Comparison of ENCODE assay signal across 2 cellular contexts in the genomic region with DNA sequence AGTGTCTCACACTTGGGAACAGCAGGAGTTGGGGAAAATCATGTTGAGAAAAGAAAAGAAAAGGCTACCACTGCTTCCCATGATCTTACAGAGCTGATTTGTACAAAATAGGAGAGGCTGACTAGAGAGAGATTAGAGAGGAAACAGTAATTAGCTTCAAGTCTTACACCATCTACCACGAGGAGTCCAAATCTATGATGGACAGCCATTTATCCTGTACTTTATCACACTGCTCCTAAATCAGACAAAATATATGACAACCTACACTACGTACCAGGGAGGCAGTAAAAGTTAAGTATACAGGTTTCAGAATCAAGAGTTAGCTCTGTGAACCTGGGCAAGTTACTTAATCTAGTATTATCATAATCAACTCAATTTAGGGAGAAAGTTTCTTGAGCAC.
TF ChIP-seq lines count a peak whose summit lies in the region.

No MANE protein-coding gene starts in this region.

TF ChIP-seq in GM12878, 131 proteins besides CTCF, POLR2A, EP300 and RAD21:
- TF ChIP-seq MEF2A (IDR thresholded peaks at IDR 0.05; ENCODE audit: insufficient read depth, low read depth, low read length) (no peak), HCFC1 (IDR thresholded peaks at IDR 0.05; ENCODE audit: low read length) (no peak), EZH2 (IDR thresholded peaks at IDR 0.05; ENCODE audit: borderline replicate concordance, control insufficient read depth, low read depth, low read length) (no peak), TBL1XR1 (IDR thresholded peaks at IDR 0.05; ENCODE audit: low read depth, low read length) (no peak), PBX3 (IDR thresholded peaks at IDR 0.05; ENCODE audit: insufficient replicate concordance, low read depth, low read length) (no peak), IKZF2 (IDR thresholded peaks at IDR 0.05) (no peak), ZNF622 (IDR thresholded peaks at IDR 0.05) (no peak), CHD2 (IDR thresholded peaks at IDR 0.05; ENCODE audit: borderline replicate concordance, low read depth, low read length) (no peak), CHD1 (IDR thresholded peaks at IDR 0.05; ENCODE audit: low read depth, low read length) (no peak), BHLHE40 (IDR thresholded peaks at IDR 0.05; ENCODE audit: borderline replicate concordance in 1 of 2, low read depth in 2 of 2, low read length in 1 of 2) (no peak), TCF7 (IDR thresholded peaks at IDR 0.05; ENCODE audit: borderline replicate concordance) (no peak), CEBPZ (IDR thresholded peaks at IDR 0.05; ENCODE audit: low read depth, low read length) (no peak), CBX3 (IDR thresholded peaks at IDR 0.05; ENCODE audit: borderline replicate concordance, low read depth) (no peak), SREBF2 (IDR thresholded peaks at IDR 0.05; ENCODE audit: low read length) (no peak), KAT2A (conservative IDR thresholded peaks at IDR 0.05; ENCODE audit: control insufficient read depth, low read depth, low read length) (no peak), CREM (IDR thresholded peaks at IDR 0.05; ENCODE audit: low read depth) (no peak)
- TF ChIP-seq, protein P1, sequence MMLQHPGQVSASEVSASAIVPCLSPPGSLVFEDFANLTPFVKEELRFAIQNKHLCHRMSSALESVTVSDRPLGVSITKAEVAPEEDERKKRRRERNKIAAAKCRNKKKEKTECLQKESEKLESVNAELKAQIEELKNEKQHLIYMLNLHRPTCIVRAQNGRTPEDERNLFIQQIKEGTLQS (IDR thresholded peaks at IDR 0.05; ENCODE audit: borderline replicate concordance, extremely low read depth, low read depth, low read length), result no peak
- TF ChIP-seq, protein P2, sequence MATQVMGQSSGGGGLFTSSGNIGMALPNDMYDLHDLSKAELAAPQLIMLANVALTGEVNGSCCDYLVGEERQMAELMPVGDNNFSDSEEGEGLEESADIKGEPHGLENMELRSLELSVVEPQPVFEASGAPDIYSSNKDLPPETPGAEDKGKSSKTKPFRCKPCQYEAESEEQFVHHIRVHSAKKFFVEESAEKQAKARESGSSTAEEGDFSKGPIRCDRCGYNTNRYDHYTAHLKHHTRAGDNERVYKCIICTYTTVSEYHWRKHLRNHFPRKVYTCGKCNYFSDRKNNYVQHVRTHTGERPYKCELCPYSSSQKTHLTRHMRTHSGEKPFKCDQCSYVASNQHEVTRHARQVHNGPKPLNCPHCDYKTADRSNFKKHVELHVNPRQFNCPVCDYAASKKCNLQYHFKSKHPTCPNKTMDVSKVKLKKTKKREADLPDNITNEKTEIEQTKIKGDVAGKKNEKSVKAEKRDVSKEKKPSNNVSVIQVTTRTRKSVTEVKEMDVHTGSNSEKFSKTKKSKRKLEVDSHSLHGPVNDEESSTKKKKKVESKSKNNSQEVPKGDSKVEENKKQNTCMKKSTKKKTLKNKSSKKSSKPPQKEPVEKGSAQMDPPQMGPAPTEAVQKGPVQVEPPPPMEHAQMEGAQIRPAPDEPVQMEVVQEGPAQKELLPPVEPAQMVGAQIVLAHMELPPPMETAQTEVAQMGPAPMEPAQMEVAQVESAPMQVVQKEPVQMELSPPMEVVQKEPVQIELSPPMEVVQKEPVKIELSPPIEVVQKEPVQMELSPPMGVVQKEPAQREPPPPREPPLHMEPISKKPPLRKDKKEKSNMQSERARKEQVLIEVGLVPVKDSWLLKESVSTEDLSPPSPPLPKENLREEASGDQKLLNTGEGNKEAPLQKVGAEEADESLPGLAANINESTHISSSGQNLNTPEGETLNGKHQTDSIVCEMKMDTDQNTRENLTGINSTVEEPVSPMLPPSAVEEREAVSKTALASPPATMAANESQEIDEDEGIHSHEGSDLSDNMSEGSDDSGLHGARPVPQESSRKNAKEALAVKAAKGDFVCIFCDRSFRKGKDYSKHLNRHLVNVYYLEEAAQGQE (IDR thresholded peaks at IDR 0.05; ENCODE audit: low read depth, low read length), result no peak
- TF ChIP-seq, protein P3, sequence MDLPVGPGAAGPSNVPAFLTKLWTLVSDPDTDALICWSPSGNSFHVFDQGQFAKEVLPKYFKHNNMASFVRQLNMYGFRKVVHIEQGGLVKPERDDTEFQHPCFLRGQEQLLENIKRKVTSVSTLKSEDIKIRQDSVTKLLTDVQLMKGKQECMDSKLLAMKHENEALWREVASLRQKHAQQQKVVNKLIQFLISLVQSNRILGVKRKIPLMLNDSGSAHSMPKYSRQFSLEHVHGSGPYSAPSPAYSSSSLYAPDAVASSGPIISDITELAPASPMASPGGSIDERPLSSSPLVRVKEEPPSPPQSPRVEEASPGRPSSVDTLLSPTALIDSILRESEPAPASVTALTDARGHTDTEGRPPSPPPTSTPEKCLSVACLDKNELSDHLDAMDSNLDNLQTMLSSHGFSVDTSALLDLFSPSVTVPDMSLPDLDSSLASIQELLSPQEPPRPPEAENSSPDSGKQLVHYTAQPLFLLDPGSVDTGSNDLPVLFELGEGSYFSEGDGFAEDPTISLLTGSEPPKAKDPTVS (IDR thresholded peaks at IDR 0.05; ENCODE audit: low read depth, low read length), result no peak
TF ChIP-seq in GM12878: peak in this region for 0.

TF ChIP-seq in SK-N-SH treated with all-trans-retinoic acid at 6 μM for 48 hours, 23 proteins besides CTCF, POLR2A, EP300 and RAD21:
- TF ChIP-seq, protein P4, sequence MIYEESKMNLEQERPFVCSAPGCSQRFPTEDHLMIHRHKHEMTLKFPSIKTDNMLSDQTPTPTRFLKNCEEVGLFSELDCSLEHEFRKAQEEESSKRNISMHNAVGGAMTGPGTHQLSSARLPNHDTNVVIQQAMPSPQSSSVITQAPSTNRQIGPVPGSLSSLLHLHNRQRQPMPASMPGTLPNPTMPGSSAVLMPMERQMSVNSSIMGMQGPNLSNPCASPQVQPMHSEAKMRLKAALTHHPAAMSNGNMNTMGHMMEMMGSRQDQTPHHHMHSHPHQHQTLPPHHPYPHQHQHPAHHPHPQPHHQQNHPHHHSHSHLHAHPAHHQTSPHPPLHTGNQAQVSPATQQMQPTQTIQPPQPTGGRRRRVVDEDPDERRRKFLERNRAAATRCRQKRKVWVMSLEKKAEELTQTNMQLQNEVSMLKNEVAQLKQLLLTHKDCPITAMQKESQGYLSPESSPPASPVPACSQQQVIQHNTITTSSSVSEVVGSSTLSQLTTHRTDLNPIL (CRISPR knock-in tag; IDR thresholded peaks at IDR 0.05; ENCODE audit: low read depth), result no peak
- TF ChIP-seq RARB (CRISPR knock-in tag; IDR thresholded peaks at IDR 0.05), result no peak
- TF ChIP-seq, protein P5, sequence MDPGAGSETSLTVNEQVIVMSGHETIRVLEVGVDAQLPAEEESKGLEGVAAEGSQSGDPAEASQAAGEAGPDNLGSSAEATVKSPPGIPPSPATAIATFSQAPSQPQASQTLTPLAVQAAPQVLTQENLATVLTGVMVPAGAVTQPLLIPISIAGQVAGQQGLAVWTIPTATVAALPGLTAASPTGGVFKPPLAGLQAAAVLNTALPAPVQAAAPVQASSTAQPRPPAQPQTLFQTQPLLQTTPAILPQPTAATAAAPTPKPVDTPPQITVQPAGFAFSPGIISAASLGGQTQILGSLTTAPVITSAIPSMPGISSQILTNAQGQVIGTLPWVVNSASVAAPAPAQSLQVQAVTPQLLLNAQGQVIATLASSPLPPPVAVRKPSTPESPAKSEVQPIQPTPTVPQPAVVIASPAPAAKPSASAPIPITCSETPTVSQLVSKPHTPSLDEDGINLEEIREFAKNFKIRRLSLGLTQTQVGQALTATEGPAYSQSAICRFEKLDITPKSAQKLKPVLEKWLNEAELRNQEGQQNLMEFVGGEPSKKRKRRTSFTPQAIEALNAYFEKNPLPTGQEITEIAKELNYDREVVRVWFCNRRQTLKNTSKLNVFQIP (CRISPR knock-in tag; IDR thresholded peaks at IDR 0.05; ENCODE audit: borderline replicate concordance, low read depth), result no peak
- TF ChIP-seq, protein P6, sequence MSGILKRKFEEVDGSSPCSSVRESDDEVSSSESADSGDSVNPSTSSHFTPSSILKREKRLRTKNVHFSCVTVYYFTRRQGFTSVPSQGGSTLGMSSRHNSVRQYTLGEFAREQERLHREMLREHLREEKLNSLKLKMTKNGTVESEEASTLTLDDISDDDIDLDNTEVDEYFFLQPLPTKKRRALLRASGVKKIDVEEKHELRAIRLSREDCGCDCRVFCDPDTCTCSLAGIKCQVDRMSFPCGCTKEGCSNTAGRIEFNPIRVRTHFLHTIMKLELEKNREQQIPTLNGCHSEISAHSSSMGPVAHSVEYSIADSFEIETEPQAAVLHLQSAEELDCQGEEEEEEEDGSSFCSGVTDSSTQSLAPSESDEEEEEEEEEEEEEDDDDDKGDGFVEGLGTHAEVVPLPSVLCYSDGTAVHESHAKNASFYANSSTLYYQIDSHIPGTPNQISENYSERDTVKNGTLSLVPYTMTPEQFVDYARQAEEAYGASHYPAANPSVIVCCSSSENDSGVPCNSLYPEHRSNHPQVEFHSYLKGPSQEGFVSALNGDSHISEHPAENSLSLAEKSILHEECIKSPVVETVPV (CRISPR knock-in tag; IDR thresholded peaks at IDR 0.05), result no peak
- no peak for TF ChIP-seq ZNF565 (CRISPR knock-in tag; conservative IDR thresholded peaks at IDR 0.05; ENCODE audit: low read depth)
- no peak for TF ChIP-seq ESRRG (CRISPR knock-in tag; IDR thresholded peaks at IDR 0.05)
- TF ChIP-seq GLIS3 (CRISPR knock-in tag; IDR thresholded peaks at IDR 0.05), result no peak
